Comparison of ENCODE assay signal across 17 cellular contexts in genomic region chr16:4200781-4201137, GRCh38. TPM values are rescaled to one million over a fixed set of nuclear protein-coding genes. Genes with fewer than 3 reads are reported as not detected.
DNase-seq lines count a peak whose midpoint lies in the region; ATAC-seq and TF ChIP-seq lines count a peak whose summit lies in the region.
"Had no signal": no experiment of that assay in that cellular context is flagged by ENCODE, and none has a peak within 500 bp of the region (broad histone marks: within the 10 kb centered on the region; RNA-seq: fewer than 3 reads in every experiment).

No MANE protein-coding gene starts in this region.

- no peaks in the 10 kb centered on the region for H3K9me3 ChIP-seq in T-helper 17 cell (ENCODE audit: control insufficient read depth, low read length, poor library complexity, severe bottlenecking)
- no peaks in the 10 kb centered on the region for H3K9me3 ChIP-seq in skeletal muscle satellite cell (replicated peaks; ENCODE audit: low read length)
- no peaks in the 10 kb centered on the region for H3K9me3 ChIP-seq in PC-3 (ENCODE audit: low read length)
- H3K9me3 ChIP-seq: ovary, spleen, transverse colon had no signal

- H3K9me3 Mint-ChIP-seq in activated CD8-positive, alpha-beta T cell treated with anti-CD3 and anti-CD28 coated beads, Interleukin-2, amount 10 ng/mL, durations not matched to agents 7 days and 5 days (ENCODE audit: insufficient read depth) = no peaks in the 10 kb centered on the region
- no peaks in the 10 kb centered on the region for H3K9me3 Mint-ChIP-seq in activated CD8-positive, alpha-beta T cell treated with anti-CD3 and anti-CD28 coated beads for 36 hours

- no peaks in the 10 kb centered on the region for H3F3A ChIP-seq in PC-3 (ENCODE audit: low read length, unreplicated experiment)

- no TSS peak for BruUV-seq in PC-3 (replicated peaks; lab: Mats Ljungman, UMichigan)

- peak overlapping the region; percentile 34 for H3K27ac Mint-ChIP-seq in activated CD8-positive, alpha-beta T cell treated with anti-CD3 and anti-CD28 coated beads, Interleukin-2, amount 10 ng/mL, durations not matched to agents 7 days and 5 days
- no peak overlapping the region for H3K27ac Mint-ChIP-seq in activated CD8-positive, alpha-beta T cell treated with anti-CD3 and anti-CD28 coated beads for 36 hours
- H3K27ac Mint-ChIP-seq in T-helper 17 cell = peak overlapping the region; percentile 43

- H3K4me2 ChIP-seq in skeletal muscle satellite cell (ENCODE audit: low read length) (peak overlapping the region; percentile 52), PC-3 (ENCODE audit: low read length) (no peak overlapping the region)

- no peak overlapping the region for H3K4me3 ChIP-seq in skeletal muscle satellite cell (ENCODE audit: low read length)
- H3K4me3 ChIP-seq in PC-3 (ENCODE audit: low read length) = no peak overlapping the region
- H3K4me3 ChIP-seq: coronary artery, ovary, spleen, transverse colon had no signal

- POLR2A ChIA-PET in activated CD8-positive, alpha-beta T cell treated with anti-CD3 and anti-CD28 coated beads, Interleukin-2, amount 10 ng/mL, durations not matched to agents 7 days and 5 days (lab: Charles Lee) = no interaction called here
- POLR2A ChIA-PET in activated CD8-positive, alpha-beta T cell treated with anti-CD3 and anti-CD28 coated beads for 36 hours (lab: Charles Lee) = no interaction called here
- POLR2A ChIA-PET in PC-3 (lab: Charles Lee; ENCODE audit: unreplicated experiment) = interaction anchor here (1.0 kb wide), 1 partner anchor 52 kb away, joined by 3 read pairs; no protein-coding TSS in a partner anchor

- H3K4me1 ChIP-seq in skeletal muscle satellite cell (ENCODE audit: control insufficient read depth, insufficient read depth, low read length) (peaks cover 9% of the 10 kb centered on the region), PC-3 (ENCODE audit: insufficient read depth, low read length) (no peaks in the 10 kb centered on the region)

- H3K27me3 Mint-ChIP-seq in activated CD8-positive, alpha-beta T cell treated with anti-CD3 and anti-CD28 coated beads, Interleukin-2, amount 10 ng/mL, durations not matched to agents 7 days and 5 days (ENCODE audit: low read depth) = peaks cover 3% of the 10 kb centered on the region
- H3K27me3 Mint-ChIP-seq in activated CD8-positive, alpha-beta T cell treated with anti-CD3 and anti-CD28 coated beads for 36 hours = peaks cover 4% of the 10 kb centered on the region
- peaks cover 7% of the 10 kb centered on the region for H3K27me3 Mint-ChIP-seq in T-helper 17 cell

- H3K36me3 Mint-ChIP-seq in activated CD8-positive, alpha-beta T cell treated with anti-CD3 and anti-CD28 coated beads, Interleukin-2, amount 10 ng/mL, durations not matched to agents 7 days and 5 days (ENCODE audit: low read depth) = no peaks in the 10 kb centered on the region
- H3K36me3 Mint-ChIP-seq in activated CD8-positive, alpha-beta T cell treated with anti-CD3 and anti-CD28 coated beads for 36 hours (ENCODE audit: low read depth) = no peaks in the 10 kb centered on the region
- H3K36me3 Mint-ChIP-seq in T-helper 17 cell (ENCODE audit: low read depth) = no peaks in the 10 kb centered on the region

- CTCF ChIA-PET in activated CD8-positive, alpha-beta T cell treated with anti-CD3 and anti-CD28 coated beads, Interleukin-2, amount 10 ng/mL, durations not matched to agents 7 days and 5 days (lab: Charles Lee) = interaction anchor here (0.9 to 1.7 kb wide), 2 partner anchors 53 to 61 kb away, joined by 3 to 8 read pairs; no protein-coding TSS in a partner anchor
- CTCF ChIA-PET in activated CD8-positive, alpha-beta T cell treated with anti-CD3 and anti-CD28 coated beads for 36 hours (lab: Charles Lee) = interaction anchor here (0.7 to 1.6 kb wide), 6 partner anchors 53 to 218 kb away, joined by 3 to 6 read pairs (median 4); no protein-coding TSS in a partner anchor
- CTCF ChIA-PET in PC-3 (lab: Charles Lee) = interaction anchor here (0.5 to 1.2 kb wide), 6 partner anchors 38 to 130 kb away, joined by 3 to 32 read pairs (median 4); no protein-coding TSS in a partner anchor

- no peak for DNase-seq in activated CD8-positive, alpha-beta T cell treated with anti-CD3 and anti-CD28 coated beads, Interleukin-2, amount 10 ng/mL, durations not matched to agents 7 days and 5 days
- no peak for DNase-seq in activated CD8-positive, alpha-beta T cell treated with anti-CD3 and anti-CD28 coated beads for 36 hours
- DNase-seq in T-helper 17 cell (no peak), fibroblast of peridontal ligament (ENCODE audit: extremely low read depth) (peak; percentile 70), PC-3 (no peak), caudate nucleus (lab: John Stamatoyannopoulos, UW) (no peak), GM13976 (ENCODE audit: low spot score) (no peak)
- DNase-seq: KG1, NCI-H446 treated with DMSO at 0.1 percent for 48 hours, spleen had no signal

- peaks cover 7% of the 10 kb centered on the region for H3K4me1 Mint-ChIP-seq in activated CD8-positive, alpha-beta T cell treated with anti-CD3 and anti-CD28 coated beads, Interleukin-2, amount 10 ng/mL, durations not matched to agents 7 days and 5 days (ENCODE audit: low read depth)
- peaks cover 6% of the 10 kb centered on the region for H3K4me1 Mint-ChIP-seq in activated CD8-positive, alpha-beta T cell treated with anti-CD3 and anti-CD28 coated beads for 36 hours (ENCODE audit: low read depth)
- peaks cover 6% of the 10 kb centered on the region for H3K4me1 Mint-ChIP-seq in T-helper 17 cell

- no peaks in the 10 kb centered on the region for H3K9me2 ChIP-seq in PC-3 (replicated peaks; ENCODE audit: low read length)

- no peak for TF ChIP-seq CTCF in activated CD8-positive, alpha-beta T cell treated with anti-CD3 and anti-CD28 coated beads for 36 hours (IDR thresholded peaks at IDR 0.05)
- no peak for TF ChIP-seq CTCF in PC-3 (conservative IDR thresholded peaks at IDR 0.05; ENCODE audit: low read depth, low read length)
- no peak for TF ChIP-seq CTCF in GM13976 (IDR thresholded peaks at IDR 0.05; ENCODE audit: borderline replicate concordance, control extremely low read depth, extremely low read depth, insufficient read depth, missing control alignments)

- H2AFZ ChIP-seq in PC-3 (ENCODE audit: low read length) = no peak overlapping the region

- in situ Hi-C loops in GM13976 (cut with MboI; ENCODE audit: low sequenced_read_pairs, unreplicated experiment) = no loop called here

- no peaks in the 10 kb centered on the region for H3K27me3 ChIP-seq in skeletal muscle satellite cell (ENCODE audit: control insufficient read depth, insufficient read depth, low read length)
- H3K27me3 ChIP-seq in PC-3 (ENCODE audit: low read length) = no peaks in the 10 kb centered on the region
- H3K27me3 ChIP-seq: ovary, spleen, transverse colon had no signal

- no peak overlapping the region for H3K4me3 Mint-ChIP-seq in activated CD8-positive, alpha-beta T cell treated with anti-CD3 and anti-CD28 coated beads, Interleukin-2, amount 10 ng/mL, durations not matched to agents 7 days and 5 days
- H3K4me3 Mint-ChIP-seq in activated CD8-positive, alpha-beta T cell treated with anti-CD3 and anti-CD28 coated beads for 36 hours = no peak overlapping the region
- H3K4me3 Mint-ChIP-seq in T-helper 17 cell = no peak overlapping the region

- H3K9ac ChIP-seq in skeletal muscle satellite cell (ENCODE audit: low read depth, low read length) (peak overlapping the region; percentile 29), PC-3 (ENCODE audit: low read length) (no peak overlapping the region)

- H4K20me1 ChIP-seq in PC-3 (ENCODE audit: low read length) = no peaks in the 10 kb centered on the region

- H3K36me3 ChIP-seq in skeletal muscle satellite cell (ENCODE audit: insufficient read depth, low read length) (no peaks in the 10 kb centered on the region), PC-3 (ENCODE audit: low read depth, low read length) (no peaks in the 10 kb centered on the region)
- H3K36me3 ChIP-seq: ovary, spleen, transverse colon had no signal

- no peak for ATAC-seq in activated CD8-positive, alpha-beta T cell treated with anti-CD3 and anti-CD28 coated beads, Interleukin-2, amount 10 ng/mL, durations not matched to agents 7 days and 5 days
- no peak for ATAC-seq in activated CD8-positive, alpha-beta T cell treated with anti-CD3 and anti-CD28 coated beads for 36 hours
- ATAC-seq in T-helper 17 cell (no peak), PC-3 (no peak; the same call in 1 of the 2 replicates)

- intact Hi-C loops in activated CD8-positive, alpha-beta T cell treated with anti-CD3 and anti-CD28 coated beads for 36 hours (cut with micrococcal nuclease) = no loop called here
- intact Hi-C loops in PC-3 (cut with micrococcal nuclease) = no loop called here

- H3K27ac ChIP-seq in PC-3 (ENCODE audit: low read length) (no peak overlapping the region), caudate nucleus (ENCODE audit: low read depth, low read length) (no peak overlapping the region)
- H3K27ac ChIP-seq: 22Rv1, coronary artery, epithelial cell of prostate, ovary, spleen, transverse colon had no signal

- no peaks in the 10 kb centered on the region for H3K79me2 ChIP-seq in PC-3 (ENCODE audit: low read length)

RNA-seq across cellular contexts. Expression of gene SRL, which starts 41.1 kb away (rescaled TPM):
- not detected for total RNA-seq in activated CD8-positive, alpha-beta T cell treated with anti-CD3 and anti-CD28 coated beads, Interleukin-2, amount 10 ng/mL, durations not matched to agents 7 days and 5 days
- total RNA-seq in activated CD8-positive, alpha-beta T cell treated with anti-CD3 and anti-CD28 coated beads for 36 hours = not detected
- total RNA-seq in T-helper 17 cell (not detected), PC-3 (2014; rRNA removed) (not detected in 2 replicates)
- 0.66 TPM in 1 of 2 replicates, not detected in the other for total RNA-seq in skeletal muscle satellite cell (2012; rRNA removed)
- total RNA-seq: SK-MEL-5 had no signal
